Comparison of ENCODE assay signal across 8 cellular contexts in the genomic region with DNA sequence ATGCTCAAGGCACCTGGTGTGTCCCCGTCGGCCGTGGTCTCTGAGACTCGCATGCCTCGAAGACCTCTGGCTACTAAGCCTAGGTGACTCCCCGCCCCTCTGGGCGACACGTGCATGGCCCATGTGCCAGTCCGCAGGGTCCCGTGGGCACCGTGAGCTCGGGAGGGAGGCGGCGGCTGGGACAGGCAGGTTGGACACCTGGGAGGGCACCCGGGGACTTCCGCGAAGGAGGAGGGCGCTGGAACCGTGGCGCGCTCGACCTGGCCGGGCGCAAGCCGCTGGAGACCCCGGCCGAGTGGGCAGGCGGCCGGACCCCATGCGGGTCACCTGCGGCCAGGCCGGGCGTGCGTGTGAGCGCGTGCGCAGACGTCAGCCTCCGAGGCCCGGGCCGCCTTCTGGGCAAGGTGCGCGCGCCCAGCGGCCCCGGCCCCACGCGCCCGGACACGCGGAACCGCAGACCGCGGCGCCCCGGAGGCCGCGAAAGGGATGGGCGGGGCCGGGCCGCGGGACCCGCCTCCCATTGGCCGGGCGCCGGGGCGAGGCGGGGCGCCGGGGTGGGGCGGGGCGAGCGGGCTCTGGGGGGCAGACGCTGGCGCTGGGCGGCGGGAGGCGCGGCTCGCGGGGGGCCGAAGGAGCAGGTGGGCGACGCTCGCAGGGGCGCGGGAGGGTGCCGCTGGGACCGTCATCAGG. TPM values are rescaled to one million over a fixed set of nuclear protein-coding genes. Genes with fewer than 3 reads are reported as not detected.
A peak's percentile ranks its signal among the peaks of the same experiment; 100 is the strongest.
DNase-seq lines count a peak whose midpoint lies in the region; ATAC-seq and TF ChIP-seq lines count a peak whose summit lies in the region.

No MANE protein-coding gene starts in this region.

- intact Hi-C loops in left cardiac atrium (cut with DNase I) (no loop called here), posterior cingulate gyrus (cut with DNase I) (loop anchor here (5.0 kb wide), 1 partner anchor 73 kb away; no protein-coding TSS in a partner anchor)

- H4K20me1 ChIP-seq in GM23248 (ENCODE audit: insufficient read depth), result no peaks in the 10 kb centered on the region

- peaks cover 10% of the 10 kb centered on the region for H3K4me1 Mint-ChIP-seq in activated naive CD8-positive, alpha-beta T cell treated with anti-CD3 and anti-CD28 coated beads for 36 hours
- peaks cover 4% of the 10 kb centered on the region for H3K4me1 Mint-ChIP-seq in type B pancreatic cell (ENCODE audit: unreplicated experiment)

- H3K9me3 Mint-ChIP-seq in activated naive CD8-positive, alpha-beta T cell treated with anti-CD3 and anti-CD28 coated beads for 36 hours, result no peaks in the 10 kb centered on the region
- H3K9me3 Mint-ChIP-seq in type B pancreatic cell, result no peaks in the 10 kb centered on the region

- H3K27ac Mint-ChIP-seq in activated naive CD8-positive, alpha-beta T cell treated with anti-CD3 and anti-CD28 coated beads for 36 hours, result no peak overlapping the region
- no peak overlapping the region for H3K27ac Mint-ChIP-seq in type B pancreatic cell

- no peak for DNase-seq in BJ (ENCODE audit: low read depth)
- peak; percentile 81 for DNase-seq in GM23248
- DNase-seq in SJSA1 (ENCODE audit: low read depth in 1 of 2, low spot score in 2 of 2), result no peak
- peak; percentile 80 for DNase-seq in activated naive CD8-positive, alpha-beta T cell treated with anti-CD3 and anti-CD28 coated beads for 36 hours
- peak; percentile 59 for DNase-seq in left cardiac atrium
- DNase-seq in posterior cingulate gyrus, result peak in 9 of 10 donors; percentile 43 to 94 (median 70)
- no peak for DNase-seq in type B pancreatic cell (ENCODE audit: extremely low spot score, unreplicated experiment)
- DNase-seq in cerebellar cortex (ENCODE audit: low spot score), result no peak

- peak overlapping the region; percentile 69 for H3K9ac ChIP-seq in GM23248

- CTCF ChIA-PET in BJ (lab: Yijun Ruan, JAX), result interaction anchor here (1.0 to 2.5 kb wide), 6 partner anchors 9 to 189 kb away, joined by 3 to 13 read pairs (median 5); no protein-coding TSS in a partner anchor

- POLR2A ChIA-PET in BJ (lab: Charles Lee), result interaction anchor here (0.6 kb wide), 1 partner anchor 206 kb away, joined by 3 read pairs; no protein-coding TSS in a partner anchor

- H3K4me3 Mint-ChIP-seq in activated naive CD8-positive, alpha-beta T cell treated with anti-CD3 and anti-CD28 coated beads for 36 hours, result peak overlapping the region; percentile 53
- H3K4me3 Mint-ChIP-seq in type B pancreatic cell, result peak overlapping the region; percentile 80

- no peaks in the 10 kb centered on the region for H3K9me2 ChIP-seq in GM23248 (ENCODE audit: insufficient read depth)

- peak; percentile 88 for ATAC-seq in left cardiac atrium

- H3K4me3 ChIP-seq in BJ (ENCODE audit: low read depth, low read length) (peak overlapping the region; percentile 58), GM23248 (peak overlapping the region; percentile 77), SJSA1 (peak overlapping the region; percentile 39)

- peaks cover 28% of the 10 kb centered on the region for H3K27me3 Mint-ChIP-seq in activated naive CD8-positive, alpha-beta T cell treated with anti-CD3 and anti-CD28 coated beads for 36 hours
- H3K27me3 Mint-ChIP-seq in type B pancreatic cell, result peaks cover 62% of the 10 kb centered on the region

- H3K27me3 ChIP-seq in BJ (ENCODE audit: control insufficient read depth, insufficient read depth, low read length) (peaks cover 15% of the 10 kb centered on the region), GM23248 (replicated peaks; ENCODE audit: insufficient read depth) (no peaks in the 10 kb centered on the region), SJSA1 (replicated peaks) (peaks cover 27% of the 10 kb centered on the region)

- H3F3A ChIP-seq in GM23248 (ENCODE audit: insufficient read depth), result no peaks in the 10 kb centered on the region

- peak overlapping the region; percentile 92 for H3K4me2 ChIP-seq in GM23248 (ENCODE audit: unreplicated experiment)

- 6 to 9% methylated on average over 49 to 72 of the region's 89 CpGs for WGBS in GM23248 (ENCODE audit: low coverage in 1 of 2, low lambda C conversion rate in 2 of 2, missing lambda C conversion rate in 2 of 2), 2 experiments

- no peak overlapping the region for H3K27ac ChIP-seq in GM23248
- no peak overlapping the region for H3K27ac ChIP-seq in SJSA1

- TF ChIP-seq CTCF in BJ (IDR thresholded peaks at IDR 0.05; ENCODE audit: insufficient read depth, low read depth, low read length) (no peak), type B pancreatic cell (conservative IDR thresholded peaks at IDR 0.05) (no peak)

- in situ Hi-C loops in GM23248 (cut with MboI), result no loop called here

- H2AFZ ChIP-seq in GM23248, result peak overlapping the region; percentile 84

- peaks cover 23% of the 10 kb centered on the region for H3K79me2 ChIP-seq in GM23248 (ENCODE audit: insufficient read depth)

- no peaks in the 10 kb centered on the region for H3K36me3 ChIP-seq in BJ (ENCODE audit: control insufficient read depth, insufficient read depth, low read length)
- no peaks in the 10 kb centered on the region for H3K36me3 ChIP-seq in GM23248 (ENCODE audit: low read depth)
- no peaks in the 10 kb centered on the region for H3K36me3 ChIP-seq in SJSA1

- H3K4me1 ChIP-seq in GM23248 (ENCODE audit: insufficient read depth) (peaks cover 12% of the 10 kb centered on the region; the same call in 1 of the 2 replicates), SJSA1 (replicated peaks) (peaks cover 17% of the 10 kb centered on the region)

- no peaks in the 10 kb centered on the region for H3K9me3 ChIP-seq in GM23248 (ENCODE audit: low read depth)
- H3K9me3 ChIP-seq in SJSA1 (replicated peaks), result no peaks in the 10 kb centered on the region

- H3K36me3 Mint-ChIP-seq in activated naive CD8-positive, alpha-beta T cell treated with anti-CD3 and anti-CD28 coated beads for 36 hours, result no peaks in the 10 kb centered on the region
- no peaks in the 10 kb centered on the region for H3K36me3 Mint-ChIP-seq in type B pancreatic cell

RNA-seq across cellular contexts. Expression of gene RASD2, which starts 0.6 kb away (rescaled TPM):
- polyA plus RNA-seq in BJ (2011; rRNA removed) (0.45 and 1.2 TPM in 2 replicates), GM23248 (2016; fragmentation: Nextera tagmentation; extraction: Ambion mirVana) (1.5 and 1.6 TPM in 2 replicates)
- polyA minus RNA-seq in BJ (2011; rRNA and poly(A)+ RNA removed), result 1.5 and 2.4 TPM in 2 replicates
- 0.76 and 3.7 TPM in 2 replicates for total RNA-seq in GM23248 (2014; rRNA removed; shearing (Covaris generic))
- not detected in 2 replicates for total RNA-seq in SJSA1 (2014; rRNA removed; shearing (Covaris generic))
- under 1 TPM; 0.06 to 0.16 TPM for total RNA-seq in activated naive CD8-positive, alpha-beta T cell treated with anti-CD3 and anti-CD28 coated beads for 36 hours
- total RNA-seq in left cardiac atrium (1 to 10 TPM; 2.7 to 4.0 TPM), type B pancreatic cell (ENCODE audit: low replicate concordance) (0.21 and 0.24 TPM in 2 replicates)

Comparison
In these comparisons a context has a peak if more than half of its experiments do, and no peak if none do; other contexts are left out.
1. DNase-seq: peak in GM23248 (single experiment), activated naive CD8-positive, alpha-beta T cell treated with anti-CD3 and anti-CD28 coated beads for 36 hours (single experiment), left cardiac atrium (single experiment) and posterior cingulate gyrus (9 of 10); none in BJ (single experiment), SJSA1 (0 of 2), type B pancreatic cell (single experiment) and cerebellar cortex (single experiment).
2. Peak in every context shown above with its lines, with median percentiles within 50 percentile points of each other: H3K4me3 ChIP-seq.